26 cellular contexts compared by ENCODE assay signal in genomic region chr4:184898793-184899192, GRCh38.
DNase-seq lines count a peak whose midpoint lies in the region; ATAC-seq, FAIRE-seq and TF ChIP-seq lines count a peak whose summit lies in the region.
"Had no signal": no experiment of that assay in that cellular context is flagged by ENCODE, and none has a peak within 500 bp of the region (broad histone marks: within the 10 kb centered on the region; RNA-seq: fewer than 3 reads in every experiment).

No MANE protein-coding gene starts in this region.

- H3K36me3 ChIP-seq in breast epithelium (no peaks in the 10 kb centered on the region), PC-3 (ENCODE audit: low read depth, low read length) (no peaks in the 10 kb centered on the region), bronchial epithelial cell (ENCODE audit: control insufficient read depth, insufficient read depth, low read length) (no peaks in the 10 kb centered on the region), subcutaneous abdominal adipose tissue (ENCODE audit: control insufficient read depth in 5 of 5, insufficient read depth in 5 of 5, low read length in 5 of 5) (no peaks in the 10 kb centered on the region), Peyer's patch (no peaks in the 10 kb centered on the region)
- H3K36me3 ChIP-seq: SJSA1 had no signal

- H3K27me3 ChIP-seq in breast epithelium (no peaks in the 10 kb centered on the region), PC-3 (ENCODE audit: low read length) (no peaks in the 10 kb centered on the region), bronchial epithelial cell (ENCODE audit: control insufficient read depth, insufficient read depth, low read length) (no peaks in the 10 kb centered on the region), subcutaneous abdominal adipose tissue (ENCODE audit: control insufficient read depth in 5 of 5, insufficient read depth in 4 of 5, low read length in 5 of 5) (no peaks in the 10 kb centered on the region), Peyer's patch (no peaks in the 10 kb centered on the region)
- H3K27me3 ChIP-seq: SJSA1 had no signal

- intact Hi-C loops in MCF 10A (cut with micrococcal nuclease) (loop anchor here (2.0 kb wide), 1 partner anchor 86 kb away; no protein-coding TSS in a partner anchor), breast epithelium (cut with DNase I; ENCODE audit: low total_unique reads) (no loop called here), PC-3 (cut with micrococcal nuclease) (no loop called here)

- H3K4me1 Mint-ChIP-seq in MCF 10A (ENCODE audit: insufficient read depth, unreplicated experiment) (peaks cover 45% of the 10 kb centered on the region), chondrocyte (ENCODE audit: low read depth) (no peaks in the 10 kb centered on the region)

- no peak overlapping the region for H2AFZ ChIP-seq in PC-3 (ENCODE audit: low read length)

- no peak for ATAC-seq in PC-3
- ATAC-seq: CD8-positive, alpha-beta T cell; GM12878 had no signal

- H3K4me3 ChIP-seq in breast epithelium (no peak overlapping the region), PC-3 (ENCODE audit: low read length) (no peak overlapping the region), bronchial epithelial cell (ENCODE audit: low read depth, low read length) (no peak overlapping the region), subcutaneous abdominal adipose tissue (ENCODE audit: low read depth in 1 of 5, low read length in 5 of 5) (no peak overlapping the region), Peyer's patch (no peak overlapping the region)
- H3K4me3 ChIP-seq: GM12878, SJSA1 had no signal

- TF ChIP-seq POLR2A in breast epithelium (IDR thresholded peaks at IDR 0.05) (no peak), Peyer's patch (IDR thresholded peaks at IDR 0.05) (no peak)

- H3K4me1 ChIP-seq in breast epithelium (no peaks in the 10 kb centered on the region), PC-3 (ENCODE audit: insufficient read depth, low read length) (peaks cover 12% of the 10 kb centered on the region; the same call in 1 of the 2 replicates), subcutaneous abdominal adipose tissue (ENCODE audit: control insufficient read depth in 5 of 5, insufficient read depth in 5 of 5, low read length in 5 of 5) (peaks cover 9 to 62% (median 59%) of the 10 kb centered on the region in 5 donors), Peyer's patch (no peaks in the 10 kb centered on the region)
- H3K4me1 ChIP-seq: SJSA1 had no signal

- H3F3A ChIP-seq in PC-3 (ENCODE audit: low read length, unreplicated experiment), result no peaks in the 10 kb centered on the region

- POLR2A ChIA-PET in MCF 10A (lab: Yijun Ruan, JAX) (interaction anchor here (0.6 to 5.1 kb wide), 11 partner anchors 13 to 1365 kb away, joined by 3 to 36 read pairs (median 3); partner anchors contain the start of gene CENPU), PC-3 (lab: Charles Lee; ENCODE audit: unreplicated experiment) (no interaction called here)

- H3K4me3 Mint-ChIP-seq in MCF 10A (ENCODE audit: unreplicated experiment) (peak overlapping the region; percentile 54), chondrocyte (ENCODE audit: unreplicated experiment) (no peak overlapping the region)
- H3K4me3 Mint-ChIP-seq: CD8-positive, alpha-beta T cell had no signal

- no peaks in the 10 kb centered on the region for H4K20me1 ChIP-seq in PC-3 (ENCODE audit: low read length)

- peak; percentile 81 for DNase-seq in MCF 10A (ENCODE audit: unreplicated experiment)
- DNase-seq in breast epithelium (ENCODE audit: low spot score in 2 of 2), result no peak
- peak; percentile 15 for DNase-seq in PC-3
- DNase-seq in bronchial epithelial cell (ENCODE audit: low read depth), result peak; percentile 11
- DNase-seq in HCEC 1CT, result no peak
- no peak for DNase-seq in chondrocyte (ENCODE audit: low spot score)
- DNase-seq in Peyer's patch, result no peak
- DNase-seq: 8988T; CD8-positive, alpha-beta T cell; DMS 273 treated with DMSO at 0.1 percent for 48 hours; DMS79; GDM1; Karpas-422; NCI-H1092 treated with DMSO at 0.1 percent for 48 hours; NCI-H1436; NCI-H187; NCI-H2081 treated with DMSO at 0.1 percent for 48 hours; NCI-H2171; NCI-H226; NCI-H510A; NCI-H69; OCI-M1 had no signal

- no peak overlapping the region for H3K4me2 ChIP-seq in PC-3 (ENCODE audit: low read length)

- BruUV-seq in MCF 10A (replicated peaks; lab: Mats Ljungman, UMichigan), result no TSS peak
- no TSS peak for BruUV-seq in PC-3 (replicated peaks; lab: Mats Ljungman, UMichigan)

- no peaks in the 10 kb centered on the region for H3K9me3 Mint-ChIP-seq in MCF 10A (ENCODE audit: unreplicated experiment)
- peaks cover 4% of the 10 kb centered on the region for H3K9me3 Mint-ChIP-seq in chondrocyte (ENCODE audit: low read depth)

- FAIRE-seq in bronchial epithelial cell (lab: Jason Lieb, UNC), result no peak
- FAIRE-seq: GM12878, H54 had no signal

- H3K27ac ChIP-seq in breast epithelium (no peak overlapping the region), PC-3 (ENCODE audit: low read length) (no peak overlapping the region), subcutaneous abdominal adipose tissue (ENCODE audit: low read depth, low read length) (peak overlapping the region; percentile 97), Peyer's patch (no peak overlapping the region)
- H3K27ac ChIP-seq: SJSA1 had no signal

- no peak overlapping the region for H3K9ac ChIP-seq in PC-3 (ENCODE audit: low read length)
- peak overlapping the region in 1 of 5 donors; percentile 67 for H3K9ac ChIP-seq in subcutaneous abdominal adipose tissue (ENCODE audit: low read length in 5 of 5)

- H3K9me2 ChIP-seq in PC-3 (replicated peaks; ENCODE audit: low read length), result no peaks in the 10 kb centered on the region

- peak overlapping the region; percentile 82 for H3K27ac Mint-ChIP-seq in MCF 10A (ENCODE audit: low read depth, unreplicated experiment)
- no peak overlapping the region for H3K27ac Mint-ChIP-seq in chondrocyte (ENCODE audit: unreplicated experiment)
- H3K27ac Mint-ChIP-seq: CD8-positive, alpha-beta T cell had no signal

- CTCF ChIA-PET in MCF 10A (lab: Yijun Ruan, JAX) (interaction anchor here (0.6 to 1.6 kb wide), 3 partner anchors 54 to 1298 kb away, joined by 4 to 5 read pairs (median 4); no protein-coding TSS in a partner anchor), PC-3 (lab: Charles Lee) (no interaction called here)

- H3K36me3 Mint-ChIP-seq in MCF 10A (ENCODE audit: insufficient read depth, unreplicated experiment), result no peaks in the 10 kb centered on the region
- peaks cover 3% of the 10 kb centered on the region for H3K36me3 Mint-ChIP-seq in chondrocyte (ENCODE audit: low read depth)
- H3K36me3 Mint-ChIP-seq: CD8-positive, alpha-beta T cell had no signal

- H3K27me3 Mint-ChIP-seq in MCF 10A (ENCODE audit: insufficient read depth, unreplicated experiment) (no peaks in the 10 kb centered on the region), chondrocyte (ENCODE audit: low read depth) (peaks cover 11% of the 10 kb centered on the region)

- no peaks in the 10 kb centered on the region for H3K79me2 ChIP-seq in PC-3 (ENCODE audit: low read length)

- H3K9me3 ChIP-seq in breast epithelium (no peaks in the 10 kb centered on the region), PC-3 (ENCODE audit: low read length) (no peaks in the 10 kb centered on the region), subcutaneous abdominal adipose tissue (ENCODE audit: control insufficient read depth in 5 of 5, low read length in 5 of 5) (peaks cover 0 to under 1% (median 0%) of the 10 kb centered on the region in 5 donors), Peyer's patch (no peaks in the 10 kb centered on the region)
- H3K9me3 ChIP-seq: SJSA1 had no signal

- no peak for TF ChIP-seq CTCF in MCF 10A (IDR thresholded peaks at IDR 0.05; ENCODE audit: unreplicated experiment)
- TF ChIP-seq CTCF in breast epithelium (IDR thresholded peaks at IDR 0.05), result no peak
- no peak for TF ChIP-seq CTCF in PC-3 (conservative IDR thresholded peaks at IDR 0.05; ENCODE audit: low read depth, low read length)
- no peak for TF ChIP-seq CTCF in bronchial epithelial cell (IDR thresholded peaks at IDR 0.05; ENCODE audit: insufficient read depth, low read length, severe bottlenecking)
- TF ChIP-seq CTCF in chondrocyte (IDR thresholded peaks at IDR 0.05), result no peak
- TF ChIP-seq CTCF in Peyer's patch (IDR thresholded peaks at IDR 0.05), result no peak

Comparison
In these comparisons a context has a peak if more than half of its experiments do, and no peak if none do; other contexts are left out.
1. DNase-seq: peak in MCF 10A (single experiment), PC-3 (single experiment) and bronchial epithelial cell (single experiment); none in breast epithelium (0 of 2), HCEC 1CT (single experiment), chondrocyte (single experiment) and Peyer's patch (0 of 3).